1 cellular context compared by ENCODE assay signal in the genomic region with DNA sequence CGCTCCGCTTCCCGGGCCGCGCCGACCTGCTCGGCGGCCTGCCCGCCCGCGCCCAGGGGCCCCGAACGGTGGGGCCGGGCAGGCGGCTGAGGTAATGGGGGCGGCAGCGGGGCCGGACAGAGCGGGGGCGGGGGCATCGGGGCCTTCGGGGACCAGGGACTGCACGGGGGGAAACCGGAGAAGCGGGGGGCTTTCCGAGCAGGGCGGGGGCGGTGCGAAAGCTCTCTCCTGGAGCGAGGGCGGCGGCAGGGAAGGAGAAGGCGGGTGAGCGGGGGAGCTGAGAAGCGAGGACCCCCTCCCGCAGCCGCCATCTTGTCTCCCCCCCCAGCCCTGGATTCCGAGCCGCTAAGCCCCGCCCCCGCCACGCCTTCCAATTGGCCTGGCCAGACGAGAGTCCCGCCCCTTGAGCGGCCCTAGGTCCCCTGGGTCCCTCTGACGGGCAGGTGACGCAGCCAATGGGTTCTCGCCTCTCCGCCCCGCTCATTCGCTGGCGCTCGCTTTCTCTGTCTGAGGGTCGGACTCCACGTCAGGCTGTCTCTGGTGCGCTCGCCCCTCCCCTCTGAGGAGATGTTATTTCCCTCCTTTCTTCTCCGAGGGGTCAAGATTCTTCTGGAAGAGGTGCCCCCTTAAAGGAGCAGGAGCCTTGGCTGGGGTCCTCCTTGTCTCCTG.
TF ChIP-seq lines count a peak whose summit lies in the region.

No MANE protein-coding gene starts in this region.

TF ChIP-seq in K562, 482 proteins besides CTCF, POLR2A, EP300 and RAD21 (continued from another document and continues in another):
- no peak for TF ChIP-seq ZNF197 (CRISPR knock-in tag; IDR thresholded peaks at IDR 0.05; ENCODE audit: low read depth)
- TF ChIP-seq SMAD4 (CRISPR knock-in tag; conservative IDR thresholded peaks at IDR 0.05) = no peak
- TF ChIP-seq, protein P1, sequence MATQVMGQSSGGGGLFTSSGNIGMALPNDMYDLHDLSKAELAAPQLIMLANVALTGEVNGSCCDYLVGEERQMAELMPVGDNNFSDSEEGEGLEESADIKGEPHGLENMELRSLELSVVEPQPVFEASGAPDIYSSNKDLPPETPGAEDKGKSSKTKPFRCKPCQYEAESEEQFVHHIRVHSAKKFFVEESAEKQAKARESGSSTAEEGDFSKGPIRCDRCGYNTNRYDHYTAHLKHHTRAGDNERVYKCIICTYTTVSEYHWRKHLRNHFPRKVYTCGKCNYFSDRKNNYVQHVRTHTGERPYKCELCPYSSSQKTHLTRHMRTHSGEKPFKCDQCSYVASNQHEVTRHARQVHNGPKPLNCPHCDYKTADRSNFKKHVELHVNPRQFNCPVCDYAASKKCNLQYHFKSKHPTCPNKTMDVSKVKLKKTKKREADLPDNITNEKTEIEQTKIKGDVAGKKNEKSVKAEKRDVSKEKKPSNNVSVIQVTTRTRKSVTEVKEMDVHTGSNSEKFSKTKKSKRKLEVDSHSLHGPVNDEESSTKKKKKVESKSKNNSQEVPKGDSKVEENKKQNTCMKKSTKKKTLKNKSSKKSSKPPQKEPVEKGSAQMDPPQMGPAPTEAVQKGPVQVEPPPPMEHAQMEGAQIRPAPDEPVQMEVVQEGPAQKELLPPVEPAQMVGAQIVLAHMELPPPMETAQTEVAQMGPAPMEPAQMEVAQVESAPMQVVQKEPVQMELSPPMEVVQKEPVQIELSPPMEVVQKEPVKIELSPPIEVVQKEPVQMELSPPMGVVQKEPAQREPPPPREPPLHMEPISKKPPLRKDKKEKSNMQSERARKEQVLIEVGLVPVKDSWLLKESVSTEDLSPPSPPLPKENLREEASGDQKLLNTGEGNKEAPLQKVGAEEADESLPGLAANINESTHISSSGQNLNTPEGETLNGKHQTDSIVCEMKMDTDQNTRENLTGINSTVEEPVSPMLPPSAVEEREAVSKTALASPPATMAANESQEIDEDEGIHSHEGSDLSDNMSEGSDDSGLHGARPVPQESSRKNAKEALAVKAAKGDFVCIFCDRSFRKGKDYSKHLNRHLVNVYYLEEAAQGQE (CRISPR knock-in tag; IDR thresholded peaks at IDR 0.05; ENCODE audit: low read depth) = no peak
- TF ChIP-seq KDM5B (IDR thresholded peaks at IDR 0.05; ENCODE audit: insufficient replicate concordance, low read depth, low read length) = peak; percentile 59
- TF ChIP-seq, protein P2, sequence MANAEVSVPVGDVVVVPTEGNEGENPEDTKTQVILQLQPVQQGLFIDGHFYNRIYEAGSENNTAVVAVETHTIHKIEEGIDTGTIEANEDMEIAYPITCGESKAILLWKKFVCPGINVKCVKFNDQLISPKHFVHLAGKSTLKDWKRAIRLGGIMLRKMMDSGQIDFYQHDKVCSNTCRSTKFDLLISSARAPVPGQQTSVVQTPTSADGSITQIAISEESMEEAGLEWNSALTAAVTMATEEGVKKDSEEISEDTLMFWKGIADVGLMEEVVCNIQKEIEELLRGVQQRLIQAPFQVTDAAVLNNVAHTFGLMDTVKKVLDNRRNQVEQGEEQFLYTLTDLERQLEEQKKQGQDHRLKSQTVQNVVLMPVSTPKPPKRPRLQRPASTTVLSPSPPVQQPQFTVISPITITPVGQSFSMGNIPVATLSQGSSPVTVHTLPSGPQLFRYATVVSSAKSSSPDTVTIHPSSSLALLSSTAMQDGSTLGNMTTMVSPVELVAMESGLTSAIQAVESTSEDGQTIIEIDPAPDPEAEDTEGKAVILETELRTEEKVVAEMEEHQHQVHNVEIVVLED (CRISPR knock-in tag; IDR thresholded peaks at IDR 0.05) = no peak
- TF ChIP-seq PHB2 (IDR thresholded peaks at IDR 0.05; ENCODE audit: low read depth) = no peak
- no peak; the same call in 1 of the 2 replicates for TF ChIP-seq SIN3B (IDR thresholded peaks at IDR 0.05; ENCODE audit: low read depth)
- TF ChIP-seq, protein P3, sequence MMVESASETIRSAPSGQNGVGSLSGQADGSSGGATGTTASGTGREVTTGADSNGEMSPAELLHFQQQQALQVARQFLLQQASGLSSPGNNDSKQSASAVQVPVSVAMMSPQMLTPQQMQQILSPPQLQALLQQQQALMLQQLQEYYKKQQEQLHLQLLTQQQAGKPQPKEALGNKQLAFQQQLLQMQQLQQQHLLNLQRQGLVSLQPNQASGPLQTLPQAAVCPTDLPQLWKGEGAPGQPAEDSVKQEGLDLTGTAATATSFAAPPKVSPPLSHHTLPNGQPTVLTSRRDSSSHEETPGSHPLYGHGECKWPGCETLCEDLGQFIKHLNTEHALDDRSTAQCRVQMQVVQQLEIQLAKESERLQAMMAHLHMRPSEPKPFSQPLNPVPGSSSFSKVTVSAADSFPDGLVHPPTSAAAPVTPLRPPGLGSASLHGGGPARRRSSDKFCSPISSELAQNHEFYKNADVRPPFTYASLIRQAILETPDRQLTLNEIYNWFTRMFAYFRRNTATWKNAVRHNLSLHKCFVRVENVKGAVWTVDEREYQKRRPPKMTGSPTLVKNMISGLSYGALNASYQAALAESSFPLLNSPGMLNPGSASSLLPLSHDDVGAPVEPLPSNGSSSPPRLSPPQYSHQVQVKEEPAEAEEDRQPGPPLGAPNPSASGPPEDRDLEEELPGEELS (CRISPR knock-in tag; IDR thresholded peaks at IDR 0.05; ENCODE audit: borderline replicate concordance) = no peak
- peak; percentile 78 for TF ChIP-seq RBM25 (IDR thresholded peaks at IDR 0.05; ENCODE audit: low read depth, low read length, severe bottlenecking)
- TF ChIP-seq SP2 (IDR thresholded peaks at IDR 0.05; ENCODE audit: extremely low read depth, low read depth, low read length, poor library complexity, severe bottlenecking) = peak; percentile 85
- no peak for TF ChIP-seq DIDO1 (tag; IDR thresholded peaks at IDR 0.05; ENCODE audit: low read depth)
- TF ChIP-seq PTBP1 (IDR thresholded peaks at IDR 0.05; ENCODE audit: low read depth, low read length) = no peak
- no peak for TF ChIP-seq ZNF212 (CRISPR knock-in tag; IDR thresholded peaks at IDR 0.05)
- TF ChIP-seq, protein P4, sequence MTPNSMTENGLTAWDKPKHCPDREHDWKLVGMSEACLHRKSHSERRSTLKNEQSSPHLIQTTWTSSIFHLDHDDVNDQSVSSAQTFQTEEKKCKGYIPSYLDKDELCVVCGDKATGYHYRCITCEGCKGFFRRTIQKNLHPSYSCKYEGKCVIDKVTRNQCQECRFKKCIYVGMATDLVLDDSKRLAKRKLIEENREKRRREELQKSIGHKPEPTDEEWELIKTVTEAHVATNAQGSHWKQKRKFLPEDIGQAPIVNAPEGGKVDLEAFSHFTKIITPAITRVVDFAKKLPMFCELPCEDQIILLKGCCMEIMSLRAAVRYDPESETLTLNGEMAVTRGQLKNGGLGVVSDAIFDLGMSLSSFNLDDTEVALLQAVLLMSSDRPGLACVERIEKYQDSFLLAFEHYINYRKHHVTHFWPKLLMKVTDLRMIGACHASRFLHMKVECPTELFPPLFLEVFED (CRISPR knock-in tag; conservative IDR thresholded peaks at IDR 0.05) = no peak
- TF ChIP-seq KAT7 (CRISPR knock-in tag; IDR thresholded peaks at IDR 0.05; ENCODE audit: borderline replicate concordance) = no peak
- TF ChIP-seq, protein P5, sequence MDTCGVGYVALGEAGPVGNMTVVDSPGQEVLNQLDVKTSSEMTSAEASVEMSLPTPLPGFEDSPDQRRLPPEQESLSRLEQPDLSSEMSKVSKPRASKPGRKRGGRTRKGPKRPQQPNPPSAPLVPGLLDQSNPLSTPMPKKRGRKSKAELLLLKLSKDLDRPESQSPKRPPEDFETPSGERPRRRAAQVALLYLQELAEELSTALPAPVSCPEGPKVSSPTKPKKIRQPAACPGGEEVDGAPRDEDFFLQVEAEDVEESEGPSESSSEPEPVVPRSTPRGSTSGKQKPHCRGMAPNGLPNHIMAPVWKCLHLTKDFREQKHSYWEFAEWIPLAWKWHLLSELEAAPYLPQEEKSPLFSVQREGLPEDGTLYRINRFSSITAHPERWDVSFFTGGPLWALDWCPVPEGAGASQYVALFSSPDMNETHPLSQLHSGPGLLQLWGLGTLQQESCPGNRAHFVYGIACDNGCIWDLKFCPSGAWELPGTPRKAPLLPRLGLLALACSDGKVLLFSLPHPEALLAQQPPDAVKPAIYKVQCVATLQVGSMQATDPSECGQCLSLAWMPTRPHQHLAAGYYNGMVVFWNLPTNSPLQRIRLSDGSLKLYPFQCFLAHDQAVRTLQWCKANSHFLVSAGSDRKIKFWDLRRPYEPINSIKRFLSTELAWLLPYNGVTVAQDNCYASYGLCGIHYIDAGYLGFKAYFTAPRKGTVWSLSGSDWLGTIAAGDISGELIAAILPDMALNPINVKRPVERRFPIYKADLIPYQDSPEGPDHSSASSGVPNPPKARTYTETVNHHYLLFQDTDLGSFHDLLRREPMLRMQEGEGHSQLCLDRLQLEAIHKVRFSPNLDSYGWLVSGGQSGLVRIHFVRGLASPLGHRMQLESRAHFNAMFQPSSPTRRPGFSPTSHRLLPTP (IDR thresholded peaks at IDR 0.05; ENCODE audit: borderline replicate concordance, extremely low read depth, insufficient read length) = no peak
- TF ChIP-seq, protein P6, sequence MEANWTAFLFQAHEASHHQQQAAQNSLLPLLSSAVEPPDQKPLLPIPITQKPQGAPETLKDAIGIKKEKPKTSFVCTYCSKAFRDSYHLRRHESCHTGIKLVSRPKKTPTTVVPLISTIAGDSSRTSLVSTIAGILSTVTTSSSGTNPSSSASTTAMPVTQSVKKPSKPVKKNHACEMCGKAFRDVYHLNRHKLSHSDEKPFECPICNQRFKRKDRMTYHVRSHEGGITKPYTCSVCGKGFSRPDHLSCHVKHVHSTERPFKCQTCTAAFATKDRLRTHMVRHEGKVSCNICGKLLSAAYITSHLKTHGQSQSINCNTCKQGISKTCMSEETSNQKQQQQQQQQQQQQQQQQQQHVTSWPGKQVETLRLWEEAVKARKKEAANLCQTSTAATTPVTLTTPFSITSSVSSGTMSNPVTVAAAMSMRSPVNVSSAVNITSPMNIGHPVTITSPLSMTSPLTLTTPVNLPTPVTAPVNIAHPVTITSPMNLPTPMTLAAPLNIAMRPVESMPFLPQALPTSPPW (CRISPR knock-in tag; IDR thresholded peaks at IDR 0.05) = peak; percentile 92
- TF ChIP-seq ZBTB8A (IDR thresholded peaks at IDR 0.05; ENCODE audit: partially characterized antibody) = no peak
- TF ChIP-seq ATF7 (IDR thresholded peaks at IDR 0.05) = peak; percentile 35; the same call in 1 of the 2 replicates
- no peak for TF ChIP-seq NR2C2 (CRISPR knock-in tag; IDR thresholded peaks at IDR 0.05)
- TF ChIP-seq NR2C2 (tag; IDR thresholded peaks at IDR 0.05) = no peak
- TF ChIP-seq CHD2 (IDR thresholded peaks at IDR 0.05; ENCODE audit: low read depth, low read length) = peak; percentile 64; the same call in 1 of the 2 replicates
- TF ChIP-seq ZNF583 (CRISPR knock-in tag; IDR thresholded peaks at IDR 0.05) = no peak
- no peak; a peak in 1 of 4 replicates for TF ChIP-seq RCOR1 (IDR thresholded peaks at IDR 0.05; ENCODE audit: borderline replicate concordance in 1 of 2, low read depth in 2 of 2, low read length in 2 of 2)
- TF ChIP-seq, protein P7, sequence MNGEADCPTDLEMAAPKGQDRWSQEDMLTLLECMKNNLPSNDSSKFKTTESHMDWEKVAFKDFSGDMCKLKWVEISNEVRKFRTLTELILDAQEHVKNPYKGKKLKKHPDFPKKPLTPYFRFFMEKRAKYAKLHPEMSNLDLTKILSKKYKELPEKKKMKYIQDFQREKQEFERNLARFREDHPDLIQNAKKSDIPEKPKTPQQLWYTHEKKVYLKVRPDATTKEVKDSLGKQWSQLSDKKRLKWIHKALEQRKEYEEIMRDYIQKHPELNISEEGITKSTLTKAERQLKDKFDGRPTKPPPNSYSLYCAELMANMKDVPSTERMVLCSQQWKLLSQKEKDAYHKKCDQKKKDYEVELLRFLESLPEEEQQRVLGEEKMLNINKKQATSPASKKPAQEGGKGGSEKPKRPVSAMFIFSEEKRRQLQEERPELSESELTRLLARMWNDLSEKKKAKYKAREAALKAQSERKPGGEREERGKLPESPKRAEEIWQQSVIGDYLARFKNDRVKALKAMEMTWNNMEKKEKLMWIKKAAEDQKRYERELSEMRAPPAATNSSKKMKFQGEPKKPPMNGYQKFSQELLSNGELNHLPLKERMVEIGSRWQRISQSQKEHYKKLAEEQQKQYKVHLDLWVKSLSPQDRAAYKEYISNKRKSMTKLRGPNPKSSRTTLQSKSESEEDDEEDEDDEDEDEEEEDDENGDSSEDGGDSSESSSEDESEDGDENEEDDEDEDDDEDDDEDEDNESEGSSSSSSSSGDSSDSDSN (IDR thresholded peaks at IDR 0.05; ENCODE audit: borderline replicate concordance in 1 of 2, low read depth in 2 of 2, low read length in 2 of 2) = peak in 1 of 2 experiments; percentile 12; a peak in 1 of 4 replicates
- TF ChIP-seq, protein P8, sequence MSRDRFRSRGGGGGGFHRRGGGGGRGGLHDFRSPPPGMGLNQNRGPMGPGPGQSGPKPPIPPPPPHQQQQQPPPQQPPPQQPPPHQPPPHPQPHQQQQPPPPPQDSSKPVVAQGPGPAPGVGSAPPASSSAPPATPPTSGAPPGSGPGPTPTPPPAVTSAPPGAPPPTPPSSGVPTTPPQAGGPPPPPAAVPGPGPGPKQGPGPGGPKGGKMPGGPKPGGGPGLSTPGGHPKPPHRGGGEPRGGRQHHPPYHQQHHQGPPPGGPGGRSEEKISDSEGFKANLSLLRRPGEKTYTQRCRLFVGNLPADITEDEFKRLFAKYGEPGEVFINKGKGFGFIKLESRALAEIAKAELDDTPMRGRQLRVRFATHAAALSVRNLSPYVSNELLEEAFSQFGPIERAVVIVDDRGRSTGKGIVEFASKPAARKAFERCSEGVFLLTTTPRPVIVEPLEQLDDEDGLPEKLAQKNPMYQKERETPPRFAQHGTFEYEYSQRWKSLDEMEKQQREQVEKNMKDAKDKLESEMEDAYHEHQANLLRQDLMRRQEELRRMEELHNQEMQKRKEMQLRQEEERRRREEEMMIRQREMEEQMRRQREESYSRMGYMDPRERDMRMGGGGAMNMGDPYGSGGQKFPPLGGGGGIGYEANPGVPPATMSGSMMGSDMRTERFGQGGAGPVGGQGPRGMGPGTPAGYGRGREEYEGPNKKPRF (IDR thresholded peaks at IDR 0.05; ENCODE audit: low read depth, low read length) = no peak
- no peak for TF ChIP-seq ZNF785 (CRISPR knock-in tag; IDR thresholded peaks at IDR 0.05)
- TF ChIP-seq, protein P9, sequence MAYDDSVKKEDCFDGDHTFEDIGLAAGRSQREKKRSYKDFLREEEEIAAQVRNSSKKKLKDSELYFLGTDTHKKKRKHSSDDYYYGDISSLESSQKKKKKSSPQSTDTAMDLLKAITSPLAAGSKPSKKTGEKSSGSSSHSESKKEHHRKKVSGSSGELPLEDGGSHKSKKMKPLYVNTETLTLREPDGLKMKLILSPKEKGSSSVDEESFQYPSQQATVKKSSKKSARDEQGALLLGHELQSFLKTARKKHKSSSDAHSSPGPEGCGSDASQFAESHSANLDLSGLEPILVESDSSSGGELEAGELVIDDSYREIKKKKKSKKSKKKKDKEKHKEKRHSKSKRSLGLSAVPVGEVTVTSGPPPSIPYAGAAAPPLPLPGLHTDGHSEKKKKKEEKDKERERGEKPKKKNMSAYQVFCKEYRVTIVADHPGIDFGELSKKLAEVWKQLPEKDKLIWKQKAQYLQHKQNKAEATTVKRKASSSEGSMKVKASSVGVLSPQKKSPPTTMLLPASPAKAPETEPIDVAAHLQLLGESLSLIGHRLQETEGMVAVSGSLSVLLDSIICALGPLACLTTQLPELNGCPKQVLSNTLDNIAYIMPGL (CRISPR knock-in tag; IDR thresholded peaks at IDR 0.05) = no peak; the same call in 1 of the 2 replicates
